ENCODE assay signal across 8 cellular contexts in genomic region chr5:78984020-78984610, GRCh38. TPM values are rescaled to one million over a fixed set of nuclear protein-coding genes. Genes with fewer than 3 reads are reported as not detected.
A peak's percentile ranks its signal among the peaks of the same experiment; 100 is the strongest.
DNase-seq lines count a peak whose midpoint lies in the region; ATAC-seq and TF ChIP-seq lines count a peak whose summit lies in the region.

No MANE protein-coding gene starts in this region.

- H3K27me3 ChIP-seq in SJSA1 (replicated peaks) (no peaks in the 10 kb centered on the region), esophagus (ENCODE audit: control insufficient read depth in 1 of 2, insufficient read depth in 2 of 2, low read length in 2 of 2) (no peaks in the 10 kb centered on the region), osteoblast (ENCODE audit: insufficient read depth, low read length) (no peaks in the 10 kb centered on the region)

- H3K4me2 ChIP-seq in osteoblast (ENCODE audit: insufficient read depth, low read length): peak overlapping the region; percentile 89

- 1 to 2% methylated on average over 19 of the region's 19 CpGs for WGBS in esophagus, 2 donors

- peak; percentile 1 for ATAC-seq in GM21447 (IDR thresholded peaks at IDR 0.05; ENCODE audit: unreplicated experiment)

- H3K36me3 ChIP-seq in SJSA1: peaks cover 11% of the 10 kb centered on the region
- no peaks in the 10 kb centered on the region for H3K36me3 ChIP-seq in esophagus (ENCODE audit: control insufficient read depth in 2 of 2, insufficient read depth in 2 of 2, low read length in 1 of 2)
- H3K36me3 ChIP-seq in osteoblast (ENCODE audit: insufficient read depth, low read length): no peaks in the 10 kb centered on the region

- DNase-seq in SJSA1 (ENCODE audit: low read depth in 1 of 2, low spot score in 2 of 2): no peak
- no peak for DNase-seq in osteoblast (ENCODE audit: insufficient read length, low spot score, missing footprints)
- DNase-seq in NCI-H1930 (lab: John Stamatoyannopoulos, UW): no peak
- DNase-seq in COLO668 (lab: John Stamatoyannopoulos, UW; ENCODE audit: unreplicated experiment): no peak
- DNase-seq in GM10266 (ENCODE audit: extremely low spot score): no peak

- peaks cover 33% of the 10 kb centered on the region for H3K79me2 ChIP-seq in osteoblast (ENCODE audit: insufficient read depth, low read length)

- H3K9me3 ChIP-seq in SJSA1 (replicated peaks) (peaks cover 3% of the 10 kb centered on the region; the same call in 1 of the 2 replicates), esophagus (ENCODE audit: control insufficient read depth in 2 of 2, insufficient read depth in 1 of 2, low read depth in 1 of 2, low read length in 1 of 2) (no peaks in the 10 kb centered on the region), osteoblast (ENCODE audit: low read depth, low read length) (no peaks in the 10 kb centered on the region)

- H3K4me1 ChIP-seq in SJSA1 (replicated peaks) (peaks cover 43% of the 10 kb centered on the region), esophagus (ENCODE audit: control insufficient read depth in 2 of 2, insufficient read depth in 2 of 2, low read length in 1 of 2) (no peaks in the 10 kb centered on the region), osteoblast (ENCODE audit: insufficient read depth, low read length) (peaks cover 33% of the 10 kb centered on the region)

- peak overlapping the region; percentile 55 for H2AFZ ChIP-seq in osteoblast (ENCODE audit: low read length)

- TF ChIP-seq CTCF in C4-2B (conservative IDR thresholded peaks at IDR 0.05) (no peak), osteoblast (IDR thresholded peaks at IDR 0.05; ENCODE audit: extremely low read depth, low read depth, low read length) (no peak), GM10266 (IDR thresholded peaks at IDR 0.05; ENCODE audit: control insufficient read depth, insufficient read depth, low read depth, missing control alignments) (no peak)

- H4K20me1 ChIP-seq in osteoblast (ENCODE audit: insufficient read depth, low read length): no peaks in the 10 kb centered on the region

- H3K4me3 ChIP-seq in SJSA1: peak overlapping the region; percentile 97
- peak overlapping the region; percentile 71 to 94 for H3K4me3 ChIP-seq in esophagus (ENCODE audit: low read depth in 1 of 2, low read length in 2 of 2)
- peak overlapping the region; percentile 74 for H3K4me3 ChIP-seq in osteoblast (ENCODE audit: insufficient read depth, low read length)

- peak overlapping the region; percentile 89 for H3K27ac ChIP-seq in C4-2B
- peak overlapping the region; percentile 93 for H3K27ac ChIP-seq in SJSA1
- H3K27ac ChIP-seq in esophagus (ENCODE audit: low read depth in 2 of 2, low read length in 1 of 2): peak overlapping the region; percentile 94 to 98
- peak overlapping the region; percentile 79 for H3K27ac ChIP-seq in osteoblast (ENCODE audit: low read depth, low read length)

RNA-seq across cellular contexts. Expression of gene ARSB, which starts 1.0 kb away (rescaled TPM):
- total RNA-seq in SJSA1 (2014; rRNA removed; shearing (Covaris generic)): 50.1 and 72.9 TPM in 2 replicates
- 1 to 10 TPM in 1 of 2 donors, under 1 TPM in 1; 0.61 to 1.7 TPM for polyA plus RNA-seq in esophagus
- total RNA-seq in osteoblast: 33.6 and 38.4 TPM in 2 replicates
